8 cellular contexts compared by ENCODE assay signal in the genomic region with DNA sequence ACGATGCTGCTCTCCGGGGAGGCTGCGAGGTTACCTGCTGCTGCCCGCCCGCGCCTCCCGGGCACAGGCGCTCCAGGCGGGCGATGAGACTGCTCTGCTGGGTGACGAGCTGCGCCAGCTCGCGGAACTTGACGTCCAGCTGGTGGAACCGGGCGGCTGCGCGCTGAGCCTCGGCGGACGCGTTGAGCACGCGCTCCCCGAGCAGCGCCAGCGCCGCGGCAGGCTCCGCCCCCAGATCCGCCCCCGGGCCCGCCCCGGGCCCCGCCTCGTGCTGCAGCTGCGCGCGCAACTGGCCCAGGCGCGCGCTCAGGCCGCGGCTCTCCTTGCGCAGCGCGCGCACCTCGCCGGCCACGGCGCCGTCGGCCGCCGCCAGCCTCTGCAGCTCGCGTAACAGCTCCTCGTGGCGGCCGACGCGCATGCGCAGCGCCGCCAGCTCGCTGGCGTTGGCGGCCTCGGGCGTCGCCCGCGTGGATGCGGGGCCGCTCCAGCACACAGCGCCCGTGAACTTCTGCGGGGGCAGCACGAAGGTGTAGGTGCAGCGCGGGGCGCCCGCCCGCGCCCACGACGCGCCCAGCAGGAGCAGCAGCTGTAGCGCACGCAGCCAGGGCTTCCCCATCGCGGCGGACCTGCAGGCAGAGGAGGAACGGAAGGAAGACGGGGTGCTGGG. TPM values are rescaled to one million over a fixed set of nuclear protein-coding genes. Genes with fewer than 3 reads are reported as not detected.
DNase-seq lines count a peak whose midpoint lies in the region; ATAC-seq lines count a peak whose summit lies in the region.

No MANE protein-coding gene starts in this region.

- H3K27ac ChIP-seq in cingulate gyrus (ENCODE audit: low read depth, low read length): peak overlapping the region; percentile 87

- intact Hi-C loops in left colon (cut with DNase I, micrococcal nuclease): no loop called here

- DNase-seq in AG08396 (ENCODE audit: low spot score) (peak; percentile 100), NCI-H345 (lab: John Stamatoyannopoulos, UW) (peak; percentile 93), left colon (peak; percentile 85 to 90)
- DNase-seq in activated CD4-positive, alpha-beta T cell treated with anti-CD3 and anti-CD28 coated beads for 1 hour: peak; percentile 86
- peak; percentile 86 to 89 for DNase-seq in stimulated activated CD4-positive, alpha-beta T cell treated with anti-CD3 and anti-CD28 coated beads, Interleukin-2, amount 100 ng/mL, for 24 hours

- ATAC-seq in GM19023 (IDR thresholded peaks at IDR 0.05; ENCODE audit: unreplicated experiment) (peak; percentile 77), HG03196 (IDR thresholded peaks at IDR 0.05; ENCODE audit: unreplicated experiment) (peak; percentile 72), left colon (peak; percentile 92)

RNA-seq across cellular contexts. Expression of a gene that starts 6.4 kb away (rescaled TPM):
- under 1 TPM; 0.24 to 0.31 TPM for total RNA-seq in left colon

RNA-seq across cellular contexts. Expression of a gene that starts 10.0 kb away (rescaled TPM):
- 10 to 100 TPM; 18.3 to 27.9 TPM for total RNA-seq in left colon

RNA-seq across cellular contexts. Expression of a gene that starts 10.1 kb away (rescaled TPM):
- 10 to 100 TPM; 26.4 to 34.0 TPM for total RNA-seq in left colon

RNA-seq across cellular contexts. Expression of a gene that starts 15.4 kb away (rescaled TPM):
- total RNA-seq in left colon: 10 to 100 TPM; 10.1 to 12.9 TPM

RNA-seq across cellular contexts. Expression of a gene that starts 23.6 kb away (rescaled TPM):
- 100 to 1,000 TPM; 137 to 142 TPM for total RNA-seq in left colon

Comparison
In these comparisons a context has a peak if more than half of its experiments do, and no peak if none do; other contexts are left out.
1. Peak in every context shown above with its lines: DNase-seq, ATAC-seq and H3K27ac ChIP-seq.